8 cellular contexts compared by ENCODE assay signal in genomic region chr10:73886085-73886529, GRCh38. TPM values are rescaled to one million over a fixed set of nuclear protein-coding genes. Genes with fewer than 3 reads are reported as not detected.
A peak's percentile ranks its signal among the peaks of the same experiment; 100 is the strongest.
DNase-seq lines count a peak whose midpoint lies in the region; ATAC-seq, FAIRE-seq and TF ChIP-seq lines count a peak whose summit lies in the region.

No MANE protein-coding gene starts in this region.

- H3K4me2 ChIP-seq in HCT116 (ENCODE audit: low read length) (peak overlapping the region; percentile 89), HepG2 (ENCODE audit: low read depth, low read length) (no peak overlapping the region)

- TF ChIP-seq RAD21 in HCT116 (IDR thresholded peaks at IDR 0.05; ENCODE audit: low read depth): no peak
- TF ChIP-seq RAD21 in HepG2 (CRISPR knock-in tag; IDR thresholded peaks at IDR 0.05): peak; percentile 93

- CTCF ChIA-PET in HCT116 (lab: Charles Lee) (interaction anchor here (0.6 to 7.9 kb wide), 21 partner anchors 8 to 1349 kb away, joined by 3 to 142 read pairs (median 4); partner anchors contain the start of genes COMTD1 and VCL), HepG2 (lab: Yijun Ruan, JAX; ENCODE audit: low intra/inter-chr PET ratio, low total read pairs) (interaction anchor here (1.7 to 3.8 kb wide), 3 partner anchors 54 to 195 kb away, joined by 14 to 60 read pairs (median 19); no protein-coding TSS in a partner anchor)

- DNase-seq in HCT116 (ENCODE audit: low read depth, low spot score) (no peak), NCI-H2196 (lab: John Stamatoyannopoulos, UW; ENCODE audit: unreplicated experiment) (peak; percentile 74), choroid plexus epithelial cell (ENCODE audit: low read depth) (peak; percentile 89), HepG2 (ENCODE audit: low spot score) (peak; percentile 57)
- peak; percentile 49 for DNase-seq in activated CD4-positive, alpha-beta T cell treated with anti-CD3 and anti-CD28 coated beads for 1 hour
- DNase-seq in stimulated activated CD4-positive, alpha-beta T cell treated with anti-CD3 and anti-CD28 coated beads, Interleukin-2, amount 100 ng/mL, for 24 hours: peak; percentile 67 to 74

- no peak overlapping the region for H2AFZ ChIP-seq in HCT116 (ENCODE audit: low read depth, low read length, poor library complexity, severe bottlenecking)
- no peak overlapping the region for H2AFZ ChIP-seq in HepG2 (ENCODE audit: low read length)

- H3K36me3 ChIP-seq in HCT116 (ENCODE audit: control insufficient read depth in 1 of 2, insufficient read depth in 2 of 2, low read length in 2 of 2) (no peaks in the 10 kb centered on the region), HepG2 (replicated peaks in 1 of 2; ENCODE audit: control insufficient read depth in 1 of 2, insufficient read depth in 2 of 2, low read length in 2 of 2) (no peaks in the 10 kb centered on the region)

- H3K9me2 ChIP-seq in HCT116 (ENCODE audit: insufficient read depth): no peaks in the 10 kb centered on the region

- POLR2A ChIA-PET in HCT116 (lab: Charles Lee): interaction anchor here (1.0 to 9.5 kb wide), 12 partner anchors 13 to 337 kb away, joined by 3 to 98 read pairs (median 4); partner anchors contain the start of gene VCL
- POLR2A ChIA-PET in HepG2 (lab: Yijun Ruan, JAX): interaction anchor here (0.6 to 1.0 kb wide), 2 partner anchors 25 to 46 kb away, joined by 3 to 4 read pairs; partner anchors contain the start of gene PLAU

- H3K9me3 ChIP-seq in HCT116 (ENCODE audit: control insufficient read depth in 1 of 2, insufficient read depth in 1 of 2, low read depth in 1 of 2, low read length in 2 of 2) (no peaks in the 10 kb centered on the region), HepG2 (ENCODE audit: low read length) (no peaks in the 10 kb centered on the region)

- no peaks in the 10 kb centered on the region for H3K27me3 ChIP-seq in HCT116 (ENCODE audit: insufficient read depth, low read length)
- H3K27me3 ChIP-seq in HepG2 (ENCODE audit: control insufficient read depth in 1 of 2, insufficient read depth in 2 of 2, low read length in 2 of 2): peaks cover 2 to 10% of the 10 kb centered on the region in 2 experiments; a peak in 4 of 5 replicates

- in situ Hi-C loops in HepG2 (cut with HindIII; ENCODE audit: extremely low pct_ligation_motif_present, low pct_unique_long_range_greater_than_20kb): loop anchor here (5.0 kb wide), 2 partner anchors 51 to 196 kb away; no protein-coding TSS in a partner anchor

- WGBS in HepG2 (ENCODE audit: low lambda C conversion rate): 0% methylated on average over 5 of the region's 5 CpGs

- intact Hi-C loops in HCT116 (cut with micrococcal nuclease) (loop anchor here (1.0 to 5.0 kb wide), 8 partner anchors 25 to 346 kb away; partner anchors contain the start of genes PLAU and VCL), HepG2 (cut with micrococcal nuclease; ENCODE audit: unreplicated experiment) (loop anchor here (1.0 to 2.0 kb wide), 4 partner anchors 17 to 195 kb away; no protein-coding TSS in a partner anchor)

- peak; percentile 86 for FAIRE-seq in G401.6 (lab: Jason Lieb, UNC)
- peak; percentile 65 for FAIRE-seq in HepG2 (lab: Jason Lieb, UNC)

- no peak for TF ChIP-seq POLR2A in HCT116 (IDR thresholded peaks at IDR 0.05; ENCODE audit: borderline replicate concordance, extremely low read depth, insufficient read depth, insufficient read length)
- TF ChIP-seq POLR2A in HepG2 (IDR thresholded peaks at IDR 0.05; ENCODE audit: insufficient read depth in 1 of 2, low read depth in 2 of 2, low read length in 2 of 2): no peak

- H3K9ac ChIP-seq in HCT116 (ENCODE audit: low read length): peak overlapping the region; percentile 67
- no peak overlapping the region for H3K9ac ChIP-seq in HepG2 (ENCODE audit: insufficient read depth, low read depth, low read length)

- RAD21 ChIA-PET in HCT116 (lab: Charles Lee; ENCODE audit: low non-redundant PET in 1 of 2, low total read pairs in 2 of 2, uncharacterized antibody in 2 of 2, unreplicated experiment in 2 of 2): interaction anchor here (0.6 to 4.7 kb wide), 13 partner anchors 13 to 217 kb away, joined by 3 to 47 read pairs (median 3); no protein-coding TSS in a partner anchor

- TF ChIP-seq CTCF in HCT116 (IDR thresholded peaks at IDR 0.05 in 2 of 3, conservative IDR thresholded peaks at IDR 0.05 in 1 of 3; ENCODE audit: borderline replicate concordance in 1 of 3, insufficient read depth in 1 of 3, low read depth in 2 of 3, low read length in 2 of 3) (peak in 2 of 3 experiments; percentile 83 to 94; a peak in 4 of 6 replicates), choroid plexus epithelial cell (conservative IDR thresholded peaks at IDR 0.05; ENCODE audit: low read depth, low read length) (peak; percentile 90), HepG2 (CRISPR knock-in tag; IDR thresholded peaks at IDR 0.05) (peak; percentile 91)

- ATAC-seq in HCT116 (peak; percentile 67), HepG2 (peak; percentile 95), HG02981 (IDR thresholded peaks at IDR 0.05; ENCODE audit: unreplicated experiment) (no peak)

- no peak overlapping the region for H3K4me3 ChIP-seq in HCT116 (replicated peaks in 1 of 2; ENCODE audit: low read depth in 1 of 2, low read length in 2 of 2)
- H3K4me3 ChIP-seq in choroid plexus epithelial cell (ENCODE audit: low read depth, low read length): no peak overlapping the region
- H3K4me3 ChIP-seq in HepG2 (replicated peaks in 1 of 3; ENCODE audit: insufficient read depth in 1 of 3, low read depth in 2 of 3, low read length in 3 of 3): no peak overlapping the region

- peaks cover 44 to 68% of the 10 kb centered on the region in 2 experiments for H3K4me1 ChIP-seq in HCT116 (ENCODE audit: control insufficient read depth in 1 of 2, insufficient read depth in 2 of 2, low read length in 2 of 2)
- peaks cover 13% of the 10 kb centered on the region; the same call in 1 of the 2 replicates for H3K4me1 ChIP-seq in HepG2 (ENCODE audit: insufficient read depth, low read length)

- no TSS peak for BruUV-seq in HCT116 (replicated peaks; lab: Mats Ljungman, UMichigan)
- no TSS peak for BruUV-seq in HepG2 (replicated peaks; lab: Mats Ljungman, UMichigan)

- no peak for TF ChIP-seq EP300 in HepG2 (IDR thresholded peaks at IDR 0.05; ENCODE audit: low read depth in 2 of 2, low read length in 2 of 2)
- no peak for TF ChIP-seq EP300 in HepG2 (CRISPR knock-in tag; IDR thresholded peaks at IDR 0.05; ENCODE audit: borderline replicate concordance)

- no peaks in the 10 kb centered on the region for H4K20me1 ChIP-seq in HCT116 (ENCODE audit: insufficient read depth)
- no peaks in the 10 kb centered on the region for H4K20me1 ChIP-seq in HepG2 (ENCODE audit: insufficient read depth, low read length)

- H3K79me2 ChIP-seq in HCT116 (ENCODE audit: insufficient read depth, low read length): no peaks in the 10 kb centered on the region
- H3K79me2 ChIP-seq in HepG2 (ENCODE audit: insufficient read depth, low read length): no peaks in the 10 kb centered on the region

- H3K27ac ChIP-seq in HCT116 (ENCODE audit: low read depth, low read length): peak overlapping the region; percentile 95
- H3K27ac ChIP-seq in HepG2 (ENCODE audit: extremely low read length, insufficient read depth, low read length): no peak overlapping the region

RNA-seq across cellular contexts. Expression of gene CAMK2G, which starts 11.8 kb away (rescaled TPM):
- total RNA-seq in HCT116 (2021; ENCODE audit: unreplicated experiment): 28.3 TPM
- polyA plus RNA-seq in HCT116 (2012): 23.4 and 24.6 TPM in 2 replicates
- 13.0 and 15.9 TPM in 2 replicates for total RNA-seq in HepG2 (2016; rRNA removed; fragmentation: Illumina TruSeq; extraction: Trizol)
- 4.7 and 5.8 TPM in 2 replicates for total RNA-seq in HepG2 (2016; cell fraction: cytosol; rRNA removed; fragmentation: Illumina TruSeq; extraction: Trizol; ENCODE audit: low read depth)
- total RNA-seq in HepG2 (2016; cell fraction: insoluble cytoplasmic fraction; rRNA removed; fragmentation: Illumina TruSeq; extraction: Trizol): 10.6 and 15.6 TPM in 2 replicates
- total RNA-seq in HepG2 (2016; cell fraction: membrane; rRNA removed; fragmentation: Illumina TruSeq; extraction: Trizol): 10.3 and 11.5 TPM in 2 replicates
- 16.8 and 19.6 TPM in 2 replicates for total RNA-seq in HepG2 (2016; cell fraction: nucleus; rRNA removed; fragmentation: Illumina TruSeq; extraction: Trizol)
- polyA plus RNA-seq in HepG2 (2011; rRNA removed): 18.8 and 19.3 TPM in 2 replicates
- polyA plus RNA-seq in HepG2 (2011; cell fraction: cytosol; rRNA removed): 15.0 and 15.2 TPM in 2 replicates
- 53.3 and 57.3 TPM in 2 replicates for polyA plus RNA-seq in HepG2 (2011; cell fraction: nucleus; rRNA removed)
- polyA plus RNA-seq in HepG2 (2012): 10.4 and 10.5 TPM in 2 replicates
- 4.0 TPM in 2 replicates for polyA plus RNA-seq in HepG2 (2016; cell fraction: cytosol; fragmentation: Illumina TruSeq; extraction: Trizol; ENCODE audit: low read depth)
- 9.8 and 10.5 TPM in 2 replicates for polyA plus RNA-seq in HepG2 (2016; cell fraction: insoluble cytoplasmic fraction; fragmentation: Illumina TruSeq; extraction: Trizol; ENCODE audit: low read depth)
- polyA plus RNA-seq in HepG2 (2016; cell fraction: membrane; fragmentation: Illumina TruSeq; extraction: Trizol; ENCODE audit: low read depth): 5.7 and 6.7 TPM in 2 replicates
- polyA plus RNA-seq in HepG2 (2016; cell fraction: nucleus; fragmentation: Illumina TruSeq; extraction: Trizol; ENCODE audit: insufficient read depth, low read depth): 46.0 and 46.5 TPM in 2 replicates
- polyA minus RNA-seq in HepG2 (2011; rRNA and poly(A)+ RNA removed; ENCODE audit: low replicate concordance): 17.4 and 41.1 TPM in 2 replicates
- 7.7 and 8.2 TPM in 2 replicates for polyA minus RNA-seq in HepG2 (2011; cell fraction: cytosol; rRNA and poly(A)+ RNA removed)
- 17.5 and 19.6 TPM in 2 replicates for polyA minus RNA-seq in HepG2 (2011; cell fraction: nucleus; rRNA and poly(A)+ RNA removed)

RNA-seq across cellular contexts. Expression of gene PLAU, which starts 24.8 kb away (rescaled TPM):
- 60.3 TPM for total RNA-seq in HCT116 (2021; ENCODE audit: unreplicated experiment)
- polyA plus RNA-seq in HCT116 (2012): 103 and 107 TPM in 2 replicates
- 4.8 and 11.2 TPM in 2 replicates for total RNA-seq in HepG2 (2016; rRNA removed; fragmentation: Illumina TruSeq; extraction: Trizol)
- 1.9 and 6.6 TPM in 2 replicates for total RNA-seq in HepG2 (2016; cell fraction: cytosol; rRNA removed; fragmentation: Illumina TruSeq; extraction: Trizol; ENCODE audit: low read depth)
- 5.2 and 16.9 TPM in 2 replicates for total RNA-seq in HepG2 (2016; cell fraction: insoluble cytoplasmic fraction; rRNA removed; fragmentation: Illumina TruSeq; extraction: Trizol)
- total RNA-seq in HepG2 (2016; cell fraction: membrane; rRNA removed; fragmentation: Illumina TruSeq; extraction: Trizol): 4.7 and 7.7 TPM in 2 replicates
- 9.1 and 18.5 TPM in 2 replicates for total RNA-seq in HepG2 (2016; cell fraction: nucleus; rRNA removed; fragmentation: Illumina TruSeq; extraction: Trizol)
- polyA plus RNA-seq in HepG2 (2011; rRNA removed): 0.37 and 0.45 TPM in 2 replicates
- 0.39 and 0.50 TPM in 2 replicates for polyA plus RNA-seq in HepG2 (2011; cell fraction: cytosol; rRNA removed)
- 0.51 and 0.62 TPM in 2 replicates for polyA plus RNA-seq in HepG2 (2011; cell fraction: nucleus; rRNA removed)
- 0.13 and 0.16 TPM in 2 replicates for polyA plus RNA-seq in HepG2 (2012)
- 1.0 and 2.5 TPM in 2 replicates for polyA plus RNA-seq in HepG2 (2016; cell fraction: cytosol; fragmentation: Illumina TruSeq; extraction: Trizol; ENCODE audit: low read depth)
- 4.9 and 5.1 TPM in 2 replicates for polyA plus RNA-seq in HepG2 (2016; cell fraction: insoluble cytoplasmic fraction; fragmentation: Illumina TruSeq; extraction: Trizol; ENCODE audit: low read depth)
- 2.7 and 3.5 TPM in 2 replicates for polyA plus RNA-seq in HepG2 (2016; cell fraction: membrane; fragmentation: Illumina TruSeq; extraction: Trizol; ENCODE audit: low read depth)
- polyA plus RNA-seq in HepG2 (2016; cell fraction: nucleus; fragmentation: Illumina TruSeq; extraction: Trizol; ENCODE audit: insufficient read depth, low read depth): 18.1 and 26.1 TPM in 2 replicates
- 0.10 and 5.1 TPM in 2 replicates for polyA minus RNA-seq in HepG2 (2011; rRNA and poly(A)+ RNA removed; ENCODE audit: low replicate concordance)
- not detected in 2 replicates for polyA minus RNA-seq in HepG2 (2011; cell fraction: cytosol; rRNA and poly(A)+ RNA removed)
- polyA minus RNA-seq in HepG2 (2011; cell fraction: nucleus; rRNA and poly(A)+ RNA removed): 0.13 TPM in 1 of 2 replicates, not detected in the other
